In the genomic region with DNA sequence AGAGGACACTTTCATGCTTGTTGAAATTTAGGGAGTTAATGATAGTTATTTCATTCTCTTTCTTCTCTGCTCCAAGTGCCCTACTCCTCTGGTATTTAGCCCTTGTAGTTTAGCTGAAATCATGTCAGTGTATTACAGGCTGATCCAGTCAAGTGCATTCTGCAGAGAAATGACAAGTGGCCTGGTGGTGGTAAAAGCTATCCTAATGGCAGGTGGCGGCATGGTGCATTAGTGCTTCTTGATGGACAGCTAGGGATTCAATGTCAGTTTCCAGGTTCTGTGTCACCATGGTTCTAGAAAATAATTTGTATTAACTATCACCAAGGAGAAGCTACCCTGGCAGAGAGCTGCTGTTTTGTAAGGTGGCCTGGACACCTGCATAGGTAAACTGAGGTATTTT, we compare ENCODE assay signal across 23 cellular contexts.
DNase-seq lines count a peak whose midpoint lies in the region; ATAC-seq lines count a peak whose summit lies in the region.
"Had no signal": no experiment of that assay in that cellular context is flagged by ENCODE, and none has a peak within 500 bp of the region (broad histone marks: within the 10 kb centered on the region; RNA-seq: fewer than 3 reads in every experiment).

No MANE protein-coding gene starts in this region.

- H3K27ac Mint-ChIP-seq in activated CD4-positive, alpha-beta T cell treated with anti-CD3 and anti-CD28 coated beads, Interleukin-2, amount 10 ng/mL, durations not matched to agents 24 days and 14 days, result no peak overlapping the region
- no peak overlapping the region for H3K27ac Mint-ChIP-seq in activated CD8-positive, alpha-beta T cell treated with anti-CD3 and anti-CD28 coated beads, Interleukin-2, amount 10 ng/mL, durations not matched to agents 7 days and 5 days
- H3K27ac Mint-ChIP-seq: CD14-positive monocyte; CD8-positive, alpha-beta memory T cell had no signal

- POLR2A ChIA-PET in activated CD8-positive, alpha-beta T cell treated with anti-CD3 and anti-CD28 coated beads, Interleukin-2, amount 10 ng/mL, durations not matched to agents 7 days and 5 days (lab: Charles Lee), result no interaction called here

- no peak overlapping the region for H3K4me3 Mint-ChIP-seq in activated CD4-positive, alpha-beta T cell treated with anti-CD3 and anti-CD28 coated beads, Interleukin-2, amount 10 ng/mL, durations not matched to agents 24 days and 14 days
- H3K4me3 Mint-ChIP-seq in activated CD8-positive, alpha-beta T cell treated with anti-CD3 and anti-CD28 coated beads, Interleukin-2, amount 10 ng/mL, durations not matched to agents 7 days and 5 days, result no peak overlapping the region
- H3K4me3 Mint-ChIP-seq: CD14-positive monocyte; CD4-positive, alpha-beta memory T cell; CD4-positive, CD25-positive, alpha-beta regulatory T cell; CD8-positive, alpha-beta memory T cell had no signal

- peaks cover 9% of the 10 kb centered on the region for H3K9me3 Mint-ChIP-seq in activated CD4-positive, alpha-beta T cell treated with anti-CD3 and anti-CD28 coated beads, Interleukin-2, amount 10 ng/mL, durations not matched to agents 24 days and 14 days
- H3K9me3 Mint-ChIP-seq in activated CD8-positive, alpha-beta T cell treated with anti-CD3 and anti-CD28 coated beads, Interleukin-2, amount 10 ng/mL, durations not matched to agents 7 days and 5 days (ENCODE audit: insufficient read depth), result no peaks in the 10 kb centered on the region

- ATAC-seq in activated CD8-positive, alpha-beta T cell treated with anti-CD3 and anti-CD28 coated beads, Interleukin-2, amount 10 ng/mL, durations not matched to agents 7 days and 5 days, result no peak
- ATAC-seq: GM12878 had no signal

- no peaks in the 10 kb centered on the region for H3K36me3 Mint-ChIP-seq in activated CD4-positive, alpha-beta T cell treated with anti-CD3 and anti-CD28 coated beads, Interleukin-2, amount 10 ng/mL, durations not matched to agents 24 days and 14 days (ENCODE audit: low read depth)
- peaks cover 7% of the 10 kb centered on the region for H3K36me3 Mint-ChIP-seq in activated CD8-positive, alpha-beta T cell treated with anti-CD3 and anti-CD28 coated beads, Interleukin-2, amount 10 ng/mL, durations not matched to agents 7 days and 5 days (ENCODE audit: low read depth)
- H3K36me3 Mint-ChIP-seq: CD14-positive monocyte had no signal

- intact Hi-C loops in activated CD4-positive, alpha-beta T cell treated with anti-CD3 and anti-CD28 coated beads, Interleukin-2, amount 10 ng/mL, durations not matched to agents 24 days and 14 days (cut with micrococcal nuclease), result no loop called here

- peaks cover 4% of the 10 kb centered on the region for H3K4me1 Mint-ChIP-seq in activated CD4-positive, alpha-beta T cell treated with anti-CD3 and anti-CD28 coated beads, Interleukin-2, amount 10 ng/mL, durations not matched to agents 24 days and 14 days
- H3K4me1 Mint-ChIP-seq in activated CD8-positive, alpha-beta T cell treated with anti-CD3 and anti-CD28 coated beads, Interleukin-2, amount 10 ng/mL, durations not matched to agents 7 days and 5 days (ENCODE audit: low read depth), result peaks cover 6% of the 10 kb centered on the region
- H3K4me1 Mint-ChIP-seq: CD14-positive monocyte had no signal

- peaks cover 26% of the 10 kb centered on the region for H3K27me3 Mint-ChIP-seq in activated CD4-positive, alpha-beta T cell treated with anti-CD3 and anti-CD28 coated beads, Interleukin-2, amount 10 ng/mL, durations not matched to agents 24 days and 14 days
- peaks cover 13% of the 10 kb centered on the region for H3K27me3 Mint-ChIP-seq in activated CD8-positive, alpha-beta T cell treated with anti-CD3 and anti-CD28 coated beads, Interleukin-2, amount 10 ng/mL, durations not matched to agents 7 days and 5 days (ENCODE audit: low read depth)
- H3K27me3 Mint-ChIP-seq: CD4-positive, alpha-beta memory T cell had no signal

- peak; percentile 26 for DNase-seq in activated CD4-positive, alpha-beta T cell treated with anti-CD3 and anti-CD28 coated beads, Interleukin-2, amount 10 ng/mL, durations not matched to agents 24 days and 14 days
- no peak for DNase-seq in activated CD4-positive, alpha-beta T cell treated with anti-CD3 and anti-CD28 coated beads, Interleukin-2, amount 50 U/mL, for 1 hour
- DNase-seq in NCI-H2227 treated with DMSO at 0.1 percent for 48 hours (lab: John Stamatoyannopoulos, UW), result peak; percentile 65
- DNase-seq in retina, result peak; percentile 10
- DNase-seq in NCI-H526 treated with DMSO at 0.1 percent for 48 hours (lab: John Stamatoyannopoulos, UW), result no peak
- no peak for DNase-seq in activated CD8-positive, alpha-beta T cell treated with anti-CD3 and anti-CD28 coated beads, Interleukin-2, amount 10 ng/mL, durations not matched to agents 7 days and 5 days
- DNase-seq: 8988T; ACHN; BE2C; C1 segment of cervical spinal cord; CD4-positive, alpha-beta memory T cell; CD4-positive, CD25-positive, alpha-beta regulatory T cell; CD8-positive, alpha-beta memory T cell; COR-L47; DMS 273 treated with DMSO at 0.1 percent for 48 hours; DMS153; DMS53; DMS79; DND-41; EL; GDM1 had no signal

- CTCF ChIA-PET in activated CD8-positive, alpha-beta T cell treated with anti-CD3 and anti-CD28 coated beads, Interleukin-2, amount 10 ng/mL, durations not matched to agents 7 days and 5 days (lab: Charles Lee), result interaction anchor here (1.4 kb wide), 1 partner anchor 14 kb away, joined by 3 read pairs; no protein-coding TSS in a partner anchor

Comparison
In these comparisons a context has a peak if more than half of its experiments do, and no peak if none do; other contexts are left out.
1. DNase-seq: peak in activated CD4-positive, alpha-beta T cell treated with anti-CD3 and anti-CD28 coated beads, Interleukin-2, amount 10 ng/mL, durations not matched to agents 24 days and 14 days (single experiment), NCI-H2227 treated with DMSO at 0.1 percent for 48 hours (single experiment) and retina (single experiment); none in activated CD4-positive, alpha-beta T cell treated with anti-CD3 and anti-CD28 coated beads, Interleukin-2, amount 50 U/mL, for 1 hour (single experiment), NCI-H526 treated with DMSO at 0.1 percent for 48 hours (single experiment) and activated CD8-positive, alpha-beta T cell treated with anti-CD3 and anti-CD28 coated beads, Interleukin-2, amount 10 ng/mL, durations not matched to agents 7 days and 5 days (single experiment).